ENCODE assay signal across 21 cellular contexts in the genomic region with DNA sequence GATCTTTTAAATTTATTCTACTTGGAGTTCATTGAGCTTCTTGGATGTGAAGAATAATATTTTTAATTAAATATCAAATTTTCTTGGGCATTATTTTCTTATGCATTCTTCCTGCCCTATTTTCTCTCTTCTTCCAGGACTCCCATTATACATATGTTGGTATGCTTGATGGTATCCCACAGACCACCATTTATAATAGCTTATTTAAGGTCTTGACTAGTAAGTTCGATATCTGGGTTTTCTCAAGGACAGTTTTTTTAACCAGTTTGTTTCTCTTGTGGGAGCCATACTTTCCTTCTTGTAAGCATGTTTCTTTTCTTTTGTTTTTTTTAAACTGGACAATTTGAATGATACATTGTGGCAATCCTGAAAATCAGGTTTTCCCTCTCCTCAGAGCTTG. TPM values are rescaled to one million over a fixed set of nuclear protein-coding genes. Genes with fewer than 3 reads are reported as not detected.
DNase-seq lines count a peak whose midpoint lies in the region; ATAC-seq, FAIRE-seq and TF ChIP-seq lines count a peak whose summit lies in the region.
"Had no signal": no experiment of that assay in that cellular context is flagged by ENCODE, and none has a peak within 500 bp of the region (broad histone marks: within the 10 kb centered on the region; RNA-seq: fewer than 3 reads in every experiment).

No MANE protein-coding gene starts in this region.

- H3K9me3 Mint-ChIP-seq in activated naive CD4-positive, alpha-beta T cell treated with anti-CD3 and anti-CD28 coated beads for 36 hours: peaks cover 15% of the 10 kb centered on the region

- POLR2A ChIA-PET in HEK293 (lab: Yijun Ruan, JAX): no interaction called here

- peak; percentile 41 for FAIRE-seq in TTC549 (lab: Jason Lieb, UNC)
- FAIRE-seq: GM12891, GM18507, H1 had no signal

- intact Hi-C loops in activated naive CD4-positive, alpha-beta T cell treated with anti-CD3 and anti-CD28 coated beads for 36 hours (cut with micrococcal nuclease): loop anchor here (10.0 kb wide), 1 partner anchor 558 kb away; no protein-coding TSS in a partner anchor

- H3K27me3 Mint-ChIP-seq in activated naive CD4-positive, alpha-beta T cell treated with anti-CD3 and anti-CD28 coated beads for 36 hours (ENCODE audit: low read depth): no peaks in the 10 kb centered on the region
- H3K27me3 Mint-ChIP-seq: CD4-positive, alpha-beta T cell; CD8-positive, alpha-beta memory T cell had no signal

- no peaks in the 10 kb centered on the region for H3K4me1 Mint-ChIP-seq in activated naive CD4-positive, alpha-beta T cell treated with anti-CD3 and anti-CD28 coated beads for 36 hours (ENCODE audit: low read depth)
- H3K4me1 Mint-ChIP-seq: CD14-positive monocyte; CD8-positive, alpha-beta memory T cell had no signal

- no peaks in the 10 kb centered on the region for H3K36me3 ChIP-seq in HEK293 (ENCODE audit: control insufficient read depth in 2 of 2, insufficient read depth in 1 of 2, low read length in 2 of 2)
- H3K36me3 ChIP-seq: BE2C had no signal

- H3K27ac ChIP-seq in HEK293 (ENCODE audit: extremely low read depth, low read depth, low read length): no peak overlapping the region
- H3K27ac ChIP-seq: BLaER1 treated with 17β-estradiol and CSF1 and Interleukin-3, amounts not matched to agents 10 nM and 100 nM; GM23248 had no signal

- no peak overlapping the region for H3K27ac Mint-ChIP-seq in activated naive CD4-positive, alpha-beta T cell treated with anti-CD3 and anti-CD28 coated beads for 36 hours
- H3K27ac Mint-ChIP-seq: CD14-positive monocyte; CD4-positive, alpha-beta T cell; CD8-positive, alpha-beta memory T cell had no signal

- no peak for ATAC-seq in GM21737 (IDR thresholded peaks at IDR 0.05; ENCODE audit: unreplicated experiment)

- H3K9me3 ChIP-seq in HEK293 (ENCODE audit: control insufficient read depth, insufficient read depth, low read depth, low read length): no peaks in the 10 kb centered on the region
- H3K9me3 ChIP-seq: BE2C had no signal

- in situ Hi-C loops in ACHN (cut with HindIII; ENCODE audit: low pct_ligation_motif_present, low pct_unique_long_range_greater_than_20kb, low sequenced_read_pairs): no loop called here

- no peak overlapping the region for H3K4me3 ChIP-seq in HEK293 (ENCODE audit: low read depth, low read length)
- H3K4me3 ChIP-seq: BLaER1 treated with 17β-estradiol and CSF1 and Interleukin-3, amounts not matched to agents 10 nM and 100 nM; GM23248 had no signal

- no peak for TF ChIP-seq CTCF in HEK293 (tag by site-specific recombination; IDR thresholded peaks at IDR 0.05)

- no peak overlapping the region for H3K4me3 Mint-ChIP-seq in activated naive CD4-positive, alpha-beta T cell treated with anti-CD3 and anti-CD28 coated beads for 36 hours
- H3K4me3 Mint-ChIP-seq: CD14-positive monocyte; CD4-positive, alpha-beta T cell; CD8-positive, alpha-beta memory T cell had no signal

- H3K4me1 ChIP-seq in HEK293 (ENCODE audit: control insufficient read depth, insufficient read depth, low read length): no peaks in the 10 kb centered on the region
- H3K4me1 ChIP-seq: BE2C; BLaER1 treated with 17β-estradiol and CSF1 and Interleukin-3, amounts not matched to agents 10 nM and 100 nM had no signal

- DNase-seq in ACHN (peak; percentile 11), NCI-H82 treated with DMSO at 0.1 percent for 48 hours (lab: John Stamatoyannopoulos, UW; ENCODE audit: unreplicated experiment) (no peak)
- no peak for DNase-seq in activated naive CD4-positive, alpha-beta T cell treated with anti-CD3 and anti-CD28 coated beads for 36 hours
- DNase-seq: AML-193; BE2C; CD4-positive, alpha-beta T cell; CD8-positive, alpha-beta memory T cell; DMS79; EL; GDM1; GM23248; H7; HCEC 1CT had no signal

- peaks cover 16% of the 10 kb centered on the region for H3K36me3 Mint-ChIP-seq in activated naive CD4-positive, alpha-beta T cell treated with anti-CD3 and anti-CD28 coated beads for 36 hours (ENCODE audit: low read depth)
- H3K36me3 Mint-ChIP-seq: CD14-positive monocyte had no signal

- CTCF ChIA-PET in HEK293 (lab: Yijun Ruan, JAX): interaction anchor here (0.5 to 1.0 kb wide), 4 partner anchors 13 to 552 kb away, joined by 3 to 5 read pairs (median 3); no protein-coding TSS in a partner anchor
- CTCF ChIA-PET in activated naive CD4-positive, alpha-beta T cell treated with anti-CD3 and anti-CD28 coated beads for 36 hours (lab: Charles Lee): interaction anchor here (0.5 kb wide), 1 partner anchor 593 kb away, joined by 4 read pairs; no protein-coding TSS in a partner anchor

TF ChIP-seq in HEK293, 187 proteins besides CTCF, POLR2A, EP300 and RAD21:
- TF ChIP-seq, protein P1, sequence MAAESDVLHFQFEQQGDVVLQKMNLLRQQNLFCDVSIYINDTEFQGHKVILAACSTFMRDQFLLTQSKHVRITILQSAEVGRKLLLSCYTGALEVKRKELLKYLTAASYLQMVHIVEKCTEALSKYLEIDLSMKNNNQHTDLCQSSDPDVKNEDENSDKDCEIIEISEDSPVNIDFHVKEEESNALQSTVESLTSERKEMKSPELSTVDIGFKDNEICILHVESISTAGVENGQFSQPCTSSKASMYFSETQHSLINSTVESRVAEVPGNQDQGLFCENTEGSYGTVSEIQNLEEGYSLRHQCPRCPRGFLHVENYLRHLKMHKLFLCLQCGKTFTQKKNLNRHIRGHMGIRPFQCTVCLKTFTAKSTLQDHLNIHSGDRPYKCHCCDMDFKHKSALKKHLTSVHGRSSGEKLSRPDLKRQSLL (tag by site-specific recombination; IDR thresholded peaks at IDR 0.05): no peak
- no peak for TF ChIP-seq ZEB2 (tag by site-specific recombination; IDR thresholded peaks at IDR 0.05)
- TF ChIP-seq SP3 (tag by site-specific recombination; IDR thresholded peaks at IDR 0.05): no peak
- TF ChIP-seq KLF16 (tag by site-specific recombination; IDR thresholded peaks at IDR 0.05): no peak
- TF ChIP-seq ZNF2 (tag by site-specific recombination; IDR thresholded peaks at IDR 0.05): no peak
- no peak for TF ChIP-seq ZNF350 (tag by site-specific recombination; IDR thresholded peaks at IDR 0.05)
- TF ChIP-seq ZNF133 (tag by site-specific recombination; IDR thresholded peaks at IDR 0.05): peak; percentile 93
- no peak for TF ChIP-seq ZNF621 (tag by site-specific recombination; IDR thresholded peaks at IDR 0.05)
- no peak for TF ChIP-seq ZBTB21 (tag by site-specific recombination; IDR thresholded peaks at IDR 0.05)

RNA-seq across cellular contexts. Expression of a gene that starts 15.4 kb away (rescaled TPM):
- total RNA-seq in activated naive CD4-positive, alpha-beta T cell treated with anti-CD3 and anti-CD28 coated beads for 36 hours: under 1 TPM; 0.26 to 0.40 TPM

RNA-seq across cellular contexts. Expression of a gene that starts 55.3 kb away (rescaled TPM):
- total RNA-seq in activated naive CD4-positive, alpha-beta T cell treated with anti-CD3 and anti-CD28 coated beads for 36 hours: 10 to 100 TPM; 22.6 TPM
